ENCODE assay signal across 8 cellular contexts in the genomic region with DNA sequence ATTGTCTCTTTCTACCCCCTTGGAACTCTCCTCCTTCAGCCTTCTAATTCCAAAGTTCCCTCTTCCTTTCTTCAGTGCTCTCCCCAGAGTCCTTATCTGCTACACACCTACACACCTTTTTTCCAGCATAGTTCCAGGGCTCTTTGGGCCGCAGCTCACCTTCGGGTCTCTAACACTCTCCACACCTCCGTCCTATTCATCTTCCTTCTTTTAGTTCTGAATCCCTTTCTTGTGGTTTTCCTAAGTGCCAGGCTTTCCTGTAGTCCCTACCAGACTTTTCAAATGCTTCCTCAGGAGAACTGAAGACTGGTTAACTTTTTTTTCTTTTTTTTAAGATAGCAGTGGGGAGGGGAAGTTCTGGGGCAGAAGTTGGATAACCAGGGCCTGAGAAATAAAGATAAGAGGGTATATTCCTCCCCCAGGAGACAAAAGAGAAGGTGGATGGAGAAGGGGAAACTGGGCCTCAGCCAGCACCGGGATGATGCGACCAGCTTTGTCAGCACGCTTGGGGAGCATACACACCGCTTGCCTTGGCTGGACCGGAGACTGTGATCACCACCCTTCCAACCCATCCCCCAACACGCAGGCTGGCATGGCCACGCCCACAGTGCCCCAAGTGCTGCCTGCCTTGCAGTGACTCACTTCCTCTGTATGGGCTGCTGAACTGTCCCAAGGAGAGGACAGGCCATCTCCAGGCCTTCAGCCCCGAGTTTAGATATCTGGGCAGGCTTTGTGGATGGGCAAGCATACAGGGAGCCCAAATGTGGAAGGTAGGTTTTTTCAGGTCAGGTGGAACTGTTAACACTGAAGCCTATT. TPM values are rescaled to one million over a fixed set of nuclear protein-coding genes. Genes with fewer than 3 reads are reported as not detected.
DNase-seq lines count a peak whose midpoint lies in the region; ATAC-seq and TF ChIP-seq lines count a peak whose summit lies in the region.

No MANE protein-coding gene starts in this region.

- TF ChIP-seq CTCF in upper lobe of right lung (IDR thresholded peaks at IDR 0.05) = no peak

- ATAC-seq in Right ventricle myocardium superior (ENCODE audit: poor library complexity) = peak; percentile 65
- ATAC-seq in upper lobe of right lung = peak; percentile 81
- ATAC-seq in GM21619 (IDR thresholded peaks at IDR 0.05; ENCODE audit: unreplicated experiment) = no peak
- ATAC-seq in HG03175 (IDR thresholded peaks at IDR 0.05; ENCODE audit: unreplicated experiment) = no peak

- H3K4me1 ChIP-seq in upper lobe of right lung = peaks cover 57% of the 10 kb centered on the region

- no peaks in the 10 kb centered on the region for H3K27me3 ChIP-seq in upper lobe of right lung

- no peaks in the 10 kb centered on the region for H3K9me3 ChIP-seq in upper lobe of right lung

- no peak overlapping the region for H3K4me3 ChIP-seq in upper lobe of right lung

- peak overlapping the region; percentile 84 for H3K27ac ChIP-seq in upper lobe of right lung

- intact Hi-C loops in Right ventricle myocardium superior (cut with DNase I) (no loop called here), posterior vena cava (cut with DNase I) (no loop called here), upper lobe of right lung (cut with DNase I) (no loop called here)

- in situ Hi-C loops in SK-MEL-5 (cut with HindIII; ENCODE audit: low pct_unique_long_range_greater_than_20kb, low sequenced_read_pairs) = no loop called here

- no peaks in the 10 kb centered on the region for H3K36me3 ChIP-seq in upper lobe of right lung

- DNase-seq in HK-2 (ENCODE audit: unreplicated experiment) (peak; percentile 88), SK-MEL-5 (ENCODE audit: low read depth, low spot score) (peak; percentile 84), activated gamma-delta T cell treated with Interleukin-2 at 50 U/mL for 16 hours (peak; percentile 70), Right ventricle myocardium superior (peak; percentile 91), posterior vena cava (ENCODE audit: low spot score) (peak; percentile 93), upper lobe of right lung (peak; percentile 94)

RNA-seq across cellular contexts. Expression of a gene that starts 2.5 kb away (rescaled TPM):
- total RNA-seq in SK-MEL-5 (2014; rRNA removed; shearing (Covaris generic)) = 133 and 162 TPM in 2 replicates
- 171 and 247 TPM in 2 replicates for polyA plus RNA-seq in SK-MEL-5 (2015; cell fraction: cytosol; rRNA removed)
- 161 and 165 TPM in 2 replicates for polyA plus RNA-seq in SK-MEL-5 (2015; cell fraction: nucleus; rRNA removed)
- total RNA-seq in Right ventricle myocardium superior = 82.5 TPM
- total RNA-seq in posterior vena cava = 100 to 1,000 TPM; 112 to 133 TPM
- total RNA-seq in upper lobe of right lung = 354 TPM

RNA-seq across cellular contexts. Expression of a gene that starts 5.0 kb away (rescaled TPM):
- total RNA-seq in SK-MEL-5 (2014; rRNA removed; shearing (Covaris generic)) = 0.48 and 1.1 TPM in 2 replicates
- 0.43 and 0.98 TPM in 2 replicates for polyA plus RNA-seq in SK-MEL-5 (2015; cell fraction: cytosol; rRNA removed)
- 0.77 and 2.1 TPM in 2 replicates for polyA plus RNA-seq in SK-MEL-5 (2015; cell fraction: nucleus; rRNA removed)
- not detected for total RNA-seq in Right ventricle myocardium superior
- under 1 TPM in 1 of 2 donors, not detected in 1; 0.19 TPM for total RNA-seq in posterior vena cava
- 1.2 TPM for total RNA-seq in upper lobe of right lung

RNA-seq across cellular contexts. Expression of a gene that starts 29.6 kb away (rescaled TPM):
- 11.3 and 13.6 TPM in 2 replicates for total RNA-seq in SK-MEL-5 (2014; rRNA removed; shearing (Covaris generic))
- polyA plus RNA-seq in SK-MEL-5 (2015; cell fraction: cytosol; rRNA removed) = 10.9 and 14.0 TPM in 2 replicates
- 16.7 and 20.4 TPM in 2 replicates for polyA plus RNA-seq in SK-MEL-5 (2015; cell fraction: nucleus; rRNA removed)
- total RNA-seq in Right ventricle myocardium superior = 41.6 TPM
- total RNA-seq in posterior vena cava = 10 to 100 TPM; 17.3 to 17.8 TPM
- 26.5 TPM for total RNA-seq in upper lobe of right lung

RNA-seq across cellular contexts. Expression of a gene that starts 31.2 kb away (rescaled TPM):
- total RNA-seq in SK-MEL-5 (2014; rRNA removed; shearing (Covaris generic)) = 13.9 and 16.2 TPM in 2 replicates
- 25.8 and 30.2 TPM in 2 replicates for polyA plus RNA-seq in SK-MEL-5 (2015; cell fraction: cytosol; rRNA removed)
- polyA plus RNA-seq in SK-MEL-5 (2015; cell fraction: nucleus; rRNA removed) = 18.8 and 23.9 TPM in 2 replicates
- 41.3 TPM for total RNA-seq in Right ventricle myocardium superior
- 10 to 100 TPM; 15.5 to 17.4 TPM for total RNA-seq in posterior vena cava
- total RNA-seq in upper lobe of right lung = 18.3 TPM

RNA-seq across cellular contexts. Expression of a gene that starts 50.9 kb away (rescaled TPM):
- 46.9 and 49.3 TPM in 2 replicates for total RNA-seq in SK-MEL-5 (2014; rRNA removed; shearing (Covaris generic))
- 26.4 and 44.5 TPM in 2 replicates for polyA plus RNA-seq in SK-MEL-5 (2015; cell fraction: cytosol; rRNA removed)
- polyA plus RNA-seq in SK-MEL-5 (2015; cell fraction: nucleus; rRNA removed) = 116 and 150 TPM in 2 replicates
- total RNA-seq in Right ventricle myocardium superior = 15.7 TPM
- total RNA-seq in posterior vena cava = 10 to 100 TPM; 26.4 to 26.8 TPM
- 45.8 TPM for total RNA-seq in upper lobe of right lung

Comparison
In these comparisons a context has a peak if more than half of its experiments do, and no peak if none do; other contexts are left out.
1. ATAC-seq: peak in Right ventricle myocardium superior (single experiment) and upper lobe of right lung (single experiment); none in GM21619 (single experiment) and HG03175 (single experiment).
2. Peak in every context shown above with its lines, with median percentiles within 50 percentile points of each other: DNase-seq.